Comparison of ENCODE assay signal across 17 cellular contexts in the genomic region with DNA sequence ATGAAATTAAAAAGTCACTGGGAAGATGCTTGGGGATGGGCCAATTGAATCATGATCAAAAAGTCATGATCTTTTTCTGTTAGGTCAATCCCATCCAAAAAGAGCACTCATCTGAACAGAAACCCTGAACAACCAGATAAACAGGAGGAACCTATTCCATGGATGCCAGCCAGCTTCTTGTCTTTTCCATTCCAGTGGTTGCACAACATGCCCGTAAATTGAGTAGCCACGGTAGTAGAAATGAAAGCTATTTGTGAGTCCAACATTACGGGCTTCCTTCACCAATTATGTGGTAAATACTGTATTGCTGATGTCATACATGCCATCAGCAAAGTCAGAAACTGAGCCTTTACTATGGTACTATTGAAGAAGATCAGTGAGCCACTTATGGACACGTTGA.
A peak's percentile ranks its signal among the peaks of the same experiment; 100 is the strongest.
DNase-seq lines count a peak whose midpoint lies in the region; TF ChIP-seq lines count a peak whose summit lies in the region.
"Had no signal": no experiment of that assay in that cellular context is flagged by ENCODE, and none has a peak within 500 bp of the region (broad histone marks: within the 10 kb centered on the region; RNA-seq: fewer than 3 reads in every experiment).

No MANE protein-coding gene starts in this region.

- TF ChIP-seq POLR2A in breast epithelium (IDR thresholded peaks at IDR 0.05): no peak

- no peak overlapping the region for H3K27ac Mint-ChIP-seq in MCF 10A (ENCODE audit: low read depth, unreplicated experiment)
- H3K27ac Mint-ChIP-seq: CD8-positive, alpha-beta T cell had no signal

- no peak overlapping the region for H3K4me3 Mint-ChIP-seq in MCF 10A (ENCODE audit: unreplicated experiment)
- H3K4me3 Mint-ChIP-seq: CD8-positive, alpha-beta T cell had no signal

- CTCF ChIA-PET in MCF 10A (lab: Yijun Ruan, JAX): interaction anchor here (0.6 to 3.1 kb wide), 18 partner anchors 11 to 672 kb away, joined by 3 to 30 read pairs (median 4); no protein-coding TSS in a partner anchor

- no peaks in the 10 kb centered on the region for H3K36me3 Mint-ChIP-seq in MCF 10A (ENCODE audit: insufficient read depth, unreplicated experiment)
- H3K36me3 Mint-ChIP-seq: CD8-positive, alpha-beta T cell had no signal

- no peaks in the 10 kb centered on the region for H3K4me1 ChIP-seq in breast epithelium
- H3K4me1 ChIP-seq: BLaER1 had no signal

- BruUV-seq in MCF 10A (replicated peaks; lab: Mats Ljungman, UMichigan): no TSS peak

- TF ChIP-seq CTCF in MCF 10A (IDR thresholded peaks at IDR 0.05; ENCODE audit: unreplicated experiment) (no peak), breast epithelium (IDR thresholded peaks at IDR 0.05) (no peak), epithelial cell of esophagus (IDR thresholded peaks at IDR 0.05; ENCODE audit: insufficient read depth, low read depth, low read length, missing control alignments) (peak; percentile 12)

- no peak overlapping the region for H3K27ac ChIP-seq in breast epithelium
- H3K27ac ChIP-seq: BLaER1 had no signal

- H3K4me3 ChIP-seq in breast epithelium (no peak overlapping the region), epithelial cell of esophagus (ENCODE audit: low read length) (no peak overlapping the region)
- H3K4me3 ChIP-seq: BLaER1, MG63 had no signal

- intact Hi-C loops in MCF 10A (cut with micrococcal nuclease): loop anchor here (2.0 kb wide), 1 partner anchor 456 kb away; no protein-coding TSS in a partner anchor
- intact Hi-C loops in breast epithelium (cut with DNase I; ENCODE audit: low total_unique reads): no loop called here

- POLR2A ChIA-PET in MCF 10A (lab: Yijun Ruan, JAX): interaction anchor here (0.5 kb wide), 1 partner anchor 49 kb away, joined by 4 read pairs; no protein-coding TSS in a partner anchor

- H3K36me3 ChIP-seq in breast epithelium: no peaks in the 10 kb centered on the region
- H3K36me3 ChIP-seq: BLaER1, MG63 had no signal

- no peaks in the 10 kb centered on the region for H3K9me3 Mint-ChIP-seq in MCF 10A (ENCODE audit: unreplicated experiment)

- DNase-seq in MCF 10A (ENCODE audit: unreplicated experiment) (peak; percentile 63), breast epithelium (ENCODE audit: low spot score in 2 of 2) (no peak), epithelial cell of esophagus (ENCODE audit: low read depth) (peak; percentile 73), kidney tubule cell (ENCODE audit: low spot score) (peak; percentile 18), DMS 273 (lab: John Stamatoyannopoulos, UW; ENCODE audit: unreplicated experiment) (no peak), islet precursor cell (no peak)
- no peak for DNase-seq in stimulated activated naive CD4-positive, alpha-beta T cell treated with Interleukin-2 at 50 U/mL for 16 hours (lab: John Stamatoyannopoulos, UW)
- no peak for DNase-seq in activated effector memory CD4-positive, alpha-beta T cell treated with Interleukin-2 at 50 U/mL for 16 hours
- DNase-seq: CD8-positive, alpha-beta T cell; DMS79 treated with DMSO at 0.1 percent for 48 hours; KG1; MG63; NCI-H1092; NCI-H1436 treated with DMSO at 0.1 percent for 48 hours; NCI-H2081 treated with DMSO at 0.1 percent for 48 hours; NCI-H446 treated with DMSO at 0.1 percent for 48 hours had no signal

- H3K27me3 Mint-ChIP-seq in MCF 10A (ENCODE audit: insufficient read depth, unreplicated experiment): no peaks in the 10 kb centered on the region

- no peaks in the 10 kb centered on the region for H3K9me3 ChIP-seq in breast epithelium
- H3K9me3 ChIP-seq: BLaER1, MG63 had no signal

- H3K27me3 ChIP-seq in breast epithelium: no peaks in the 10 kb centered on the region
- H3K27me3 ChIP-seq: BLaER1, MG63 had no signal

- H3K4me1 Mint-ChIP-seq in MCF 10A (ENCODE audit: insufficient read depth, unreplicated experiment): peaks cover 19% of the 10 kb centered on the region

Comparison
In these comparisons a context has a peak if more than half of its experiments do, and no peak if none do; other contexts are left out.
1. DNase-seq: peak in MCF 10A (single experiment), epithelial cell of esophagus (single experiment) and kidney tubule cell (single experiment); none in breast epithelium (0 of 2), DMS 273 (single experiment), stimulated activated naive CD4-positive, alpha-beta T cell treated with Interleukin-2 at 50 U/mL for 16 hours (single experiment), islet precursor cell (single experiment) and activated effector memory CD4-positive, alpha-beta T cell treated with Interleukin-2 at 50 U/mL for 16 hours (single experiment).